In the genomic region with DNA sequence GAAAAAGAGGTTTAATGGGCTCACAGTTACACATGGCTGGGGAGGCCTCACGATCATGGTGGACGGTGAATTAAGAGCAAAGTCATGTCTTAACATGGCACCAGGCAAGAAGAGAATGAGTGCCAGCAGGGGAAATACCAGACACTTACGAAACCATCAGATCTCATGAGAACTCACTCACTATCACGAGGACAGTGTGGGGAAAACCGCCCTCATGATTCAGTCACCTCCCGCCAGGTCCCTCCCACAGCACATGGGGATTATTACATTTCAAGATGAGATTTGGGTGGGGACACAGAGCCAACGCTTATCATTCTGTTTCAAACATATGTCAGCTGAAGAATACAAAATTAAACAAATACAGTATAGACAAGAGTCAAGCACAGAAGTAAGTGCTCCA, we compare ENCODE assay signal across 20 cellular contexts.
"Had no signal": no experiment of that assay in that cellular context is flagged by ENCODE, and none has a peak within 500 bp of the region (broad histone marks: within the 10 kb centered on the region; RNA-seq: fewer than 3 reads in every experiment).

No MANE protein-coding gene starts in this region.

- ATAC-seq: gastrocnemius medialis, left ventricle myocardium superior, natural killer cell, T-helper 17 cell had no signal

- H3K27me3 ChIP-seq: gastrocnemius medialis had no signal

- H3K36me3 ChIP-seq: gastrocnemius medialis, thoracic aorta had no signal

- H3K4me1 ChIP-seq: gastrocnemius medialis had no signal

- FAIRE-seq: endothelial cell of umbilical vein, islet of Langerhans had no signal

- H3K4me3 ChIP-seq: gastrocnemius medialis, thoracic aorta had no signal

- H3K9me3 ChIP-seq: gastrocnemius medialis, thoracic aorta had no signal

- H3K27ac ChIP-seq: gastrocnemius medialis, thoracic aorta had no signal

- DNase-seq: activated CD4-positive, alpha-beta T cell treated with anti-CD3 and anti-CD28 coated beads, Interleukin-2, amount 10 ng/mL, durations not matched to agents 24 days and 14 days; activated gamma-delta T cell treated with Interleukin-2 at 50 U/mL for 16 hours; activated T-cell treated with anti-CD3 and anti-CD28 coated beads, Interleukin-2, amount 50 U/mL, for 1 hour; aorta; caudate nucleus; dermis blood vessel endothelial cell; effector memory CD4-positive, alpha-beta T cell; gastrocnemius medialis; head of caudate nucleus; left ventricle myocardium superior; midbrain; natural killer cell; retina; stimulated activated CD4-positive, alpha-beta T cell treated with anti-CD3 and anti-CD28 coated beads, Interleukin-4, amount 100 ng/mL, for 24 hours; stimulated activated naive CD4-positive, alpha-beta T cell treated with Interleukin-2 at 50 U/mL for 16 hours; SW 1271; T-helper 17 cell had no signal
